Comparison of ENCODE assay signal across 29 cellular contexts in genomic region chr14:51636109-51636508, GRCh38.
"Had no signal": no experiment of that assay in that cellular context is flagged by ENCODE, and none has a peak within 500 bp of the region (broad histone marks: within the 10 kb centered on the region; RNA-seq: fewer than 3 reads in every experiment).

No MANE protein-coding gene starts in this region.

- H3K27ac ChIP-seq: ascending aorta, brain microvascular endothelial cell, gastroesophageal sphincter, hepatocyte, parathyroid adenoma, psoas muscle, spleen, suprapubic skin, tibial artery, WERI-Rb-1 had no signal

- ATAC-seq: activated CD4-positive, CD25-positive, alpha-beta regulatory T cell treated with anti-CD3 and anti-CD28 coated beads, Interleukin-2, amount 50 U/mL, for 24 hours; activated T-cell treated with anti-CD3 and anti-CD28 coated beads, Interleukin-2, amount 50 U/mL, for 4 hours; activated T-helper 17 cell treated with anti-CD3 and anti-CD28 coated beads, Interleukin-2, amount 50 U/mL, for 72 hours; effector memory CD8-positive, alpha-beta T cell; gastroesophageal sphincter; left colon; naive thymus-derived CD8-positive, alpha-beta T cell; psoas muscle had no signal

- H3K9me3 ChIP-seq: ascending aorta, gastroesophageal sphincter, psoas muscle, spleen, suprapubic skin, tibial artery had no signal

- H3K4me3 ChIP-seq: ascending aorta, gastroesophageal sphincter, hepatocyte, psoas muscle, spleen, suprapubic skin, tibial artery had no signal

- H3K4me3 Mint-ChIP-seq: activated CD4-positive, alpha-beta memory T cell treated with anti-CD3 and anti-CD28 coated beads, Interleukin-2, amount 10 ng/mL, durations not matched to agents 7 days and 5 days; activated CD4-positive, alpha-beta T cell treated with anti-CD3 and anti-CD28 coated beads, Interleukin-2, amount 10 ng/mL, durations not matched to agents 24 days and 14 days; activated naive CD8-positive, alpha-beta T cell; activated T-cell treated with anti-CD3 and anti-CD28 coated beads, Interleukin-2, amount 50 U/mL, for 4 hours; activated T-helper 17 cell treated with anti-CD3 and anti-CD28 coated beads, Interleukin-2, amount 50 U/mL, for 72 hours; effector memory CD8-positive, alpha-beta T cell; naive thymus-derived CD8-positive, alpha-beta T cell; neural crest cell; T-helper 1 cell treated with Interleukin-12 subunit alpha and Interleukin-12 subunit beta and Interleukin-4 antibody, amounts not matched to agents 30 μg/mL and 1 μg/mL, for 36 hours had no signal

- H3K9me3 Mint-ChIP-seq: activated CD4-positive, alpha-beta memory T cell treated with anti-CD3 and anti-CD28 coated beads, Interleukin-2, amount 10 ng/mL, durations not matched to agents 7 days and 5 days; activated CD4-positive, alpha-beta T cell treated with anti-CD3 and anti-CD28 coated beads, Interleukin-2, amount 10 ng/mL, durations not matched to agents 24 days and 14 days; activated T-cell treated with anti-CD3 and anti-CD28 coated beads, Interleukin-2, amount 50 U/mL, for 4 hours; activated T-helper 17 cell treated with anti-CD3 and anti-CD28 coated beads, Interleukin-2, amount 50 U/mL, for 72 hours; effector memory CD8-positive, alpha-beta T cell; T-helper 1 cell treated with Interleukin-12 subunit alpha and Interleukin-12 subunit beta and Interleukin-4 antibody, amounts not matched to agents 30 μg/mL and 1 μg/mL, for 36 hours had no signal

- H3K36me3 ChIP-seq: ascending aorta, brain microvascular endothelial cell, gastroesophageal sphincter, spleen, suprapubic skin, tibial artery, WERI-Rb-1 had no signal

- DNase-seq: activated CD4-positive, alpha-beta memory T cell treated with anti-CD3 and anti-CD28 coated beads, Interleukin-2, amount 10 ng/mL, durations not matched to agents 7 days and 5 days; activated CD4-positive, alpha-beta T cell treated with anti-CD3 and anti-CD28 coated beads, Interleukin-2, amount 10 ng/mL, durations not matched to agents 24 days and 14 days; activated T-cell treated with anti-CD3 and anti-CD28 coated beads, Interleukin-2, amount 50 U/mL, for 4 hours; brain microvascular endothelial cell; caudate nucleus; cortex of kidney; effector memory CD8-positive, alpha-beta T cell; islet precursor cell; left colon; midbrain; naive thymus-derived CD8-positive, alpha-beta T cell; nucleus accumbens; psoas muscle; spleen; stimulated activated naive CD4-positive, alpha-beta T cell; SW 1271; T-helper 9 cell; tibial artery; WERI-Rb-1 had no signal

- H3K27ac Mint-ChIP-seq: activated CD4-positive, alpha-beta memory T cell treated with anti-CD3 and anti-CD28 coated beads, Interleukin-2, amount 10 ng/mL, durations not matched to agents 7 days and 5 days; activated CD4-positive, alpha-beta T cell treated with anti-CD3 and anti-CD28 coated beads, Interleukin-2, amount 10 ng/mL, durations not matched to agents 24 days and 14 days; activated naive CD8-positive, alpha-beta T cell; activated T-helper 17 cell treated with anti-CD3 and anti-CD28 coated beads, Interleukin-2, amount 50 U/mL, for 72 hours; effector memory CD8-positive, alpha-beta T cell; T-helper 1 cell treated with Interleukin-12 subunit alpha and Interleukin-12 subunit beta and Interleukin-4 antibody, amounts not matched to agents 30 μg/mL and 1 μg/mL, for 36 hours had no signal

- H3K9ac ChIP-seq: parathyroid adenoma had no signal

- H3K4me1 Mint-ChIP-seq: activated CD4-positive, alpha-beta memory T cell treated with anti-CD3 and anti-CD28 coated beads, Interleukin-2, amount 10 ng/mL, durations not matched to agents 7 days and 5 days; activated CD4-positive, alpha-beta T cell treated with anti-CD3 and anti-CD28 coated beads, Interleukin-2, amount 10 ng/mL, durations not matched to agents 24 days and 14 days; activated T-helper 17 cell treated with anti-CD3 and anti-CD28 coated beads, Interleukin-2, amount 50 U/mL, for 72 hours; naive thymus-derived CD8-positive, alpha-beta T cell had no signal

- H3K36me3 Mint-ChIP-seq: naive thymus-derived CD8-positive, alpha-beta T cell had no signal

- H3K79me2 ChIP-seq: hepatocyte, parathyroid adenoma had no signal

- H3K27me3 ChIP-seq: ascending aorta, brain microvascular endothelial cell, gastroesophageal sphincter, hepatocyte, suprapubic skin, tibial artery had no signal

- H2AFZ ChIP-seq: hepatocyte, parathyroid adenoma had no signal

- H3K4me1 ChIP-seq: gastroesophageal sphincter, parathyroid adenoma, psoas muscle, spleen had no signal

- H3K4me2 ChIP-seq: hepatocyte had no signal
